ENCODE assay signal across 10 cellular contexts in the genomic region with DNA sequence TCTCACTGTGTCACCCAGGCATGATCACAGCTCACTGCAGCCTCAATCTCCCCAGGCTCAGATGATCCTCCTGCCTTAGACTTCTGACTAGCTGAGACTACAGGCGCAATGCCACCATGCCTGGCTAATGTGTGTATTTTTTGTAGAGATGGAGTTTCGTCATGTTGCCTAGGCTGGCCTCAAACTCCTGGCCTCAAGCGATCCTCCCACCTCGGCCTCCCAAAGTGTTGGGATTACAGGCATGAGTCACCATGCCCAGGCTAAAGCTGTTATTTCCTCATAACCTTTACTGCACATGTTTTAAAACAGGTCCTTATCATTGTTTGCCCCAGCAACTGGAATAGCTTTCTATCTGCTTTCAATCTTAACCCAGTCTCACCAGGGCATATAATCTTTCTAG. TPM values are rescaled to one million over a fixed set of nuclear protein-coding genes. Genes with fewer than 3 reads are reported as not detected.
A peak's percentile ranks its signal among the peaks of the same experiment; 100 is the strongest.
DNase-seq lines count a peak whose midpoint lies in the region; ATAC-seq and TF ChIP-seq lines count a peak whose summit lies in the region.
"Had no signal": no experiment of that assay in that cellular context is flagged by ENCODE, and none has a peak within 500 bp of the region (broad histone marks: within the 10 kb centered on the region; RNA-seq: fewer than 3 reads in every experiment).

No MANE protein-coding gene starts in this region.

- POLR2A ChIA-PET in CD8-positive, alpha-beta T cell (lab: Charles Lee), result no interaction called here
- POLR2A ChIA-PET in naive thymus-derived CD8-positive, alpha-beta T cell (lab: Charles Lee), result no interaction called here

- TF ChIP-seq CTCF in CD8-positive, alpha-beta T cell (IDR thresholded peaks at IDR 0.05), result no peak
- TF ChIP-seq CTCF in NB4 (IDR thresholded peaks at IDR 0.05; ENCODE audit: low read depth, low read length), result no peak
- no peak for TF ChIP-seq CTCF in ascending aorta (IDR thresholded peaks at IDR 0.05)
- TF ChIP-seq CTCF in endodermal cell (conservative IDR thresholded peaks at IDR 0.05), result no peak

- CTCF ChIA-PET in CD8-positive, alpha-beta T cell (lab: Charles Lee), result interaction anchor here (0.6 to 1.3 kb wide), 3 partner anchors 9 to 51 kb away, joined by 3 to 5 read pairs (median 3); no protein-coding TSS in a partner anchor

- ATAC-seq in CD8-positive, alpha-beta T cell, result no peak
- ATAC-seq in naive thymus-derived CD8-positive, alpha-beta T cell, result no peak
- ATAC-seq in GM18907 (IDR thresholded peaks at IDR 0.05; ENCODE audit: unreplicated experiment) (no peak), GM18502 (IDR thresholded peaks at IDR 0.05; ENCODE audit: poor library complexity, unreplicated experiment) (no peak)

- H3K36me3 ChIP-seq in CD8-positive, alpha-beta T cell (ENCODE audit: insufficient read depth, low read length), result no peaks in the 10 kb centered on the region
- H3K36me3 ChIP-seq in ascending aorta (peaks cover 3% of the 10 kb centered on the region in 2 donors), endodermal cell (ENCODE audit: control insufficient read depth, insufficient read depth, low read length) (peaks cover 28% of the 10 kb centered on the region)

- H3K27ac ChIP-seq in CD8-positive, alpha-beta T cell (ENCODE audit: low read depth, low read length), result no peak overlapping the region
- H3K27ac ChIP-seq in ascending aorta, result peak overlapping the region; percentile 8 to 42
- H3K27ac ChIP-seq in endodermal cell (ENCODE audit: low read depth, low read length), result no peak overlapping the region

- no peaks in the 10 kb centered on the region for H3K27me3 ChIP-seq in CD8-positive, alpha-beta T cell (ENCODE audit: insufficient read depth, low read length)
- H3K27me3 ChIP-seq in ascending aorta (no peaks in the 10 kb centered on the region), endodermal cell (ENCODE audit: control insufficient read depth, insufficient read depth, low read length, poor library complexity, severe bottlenecking) (no peaks in the 10 kb centered on the region)

- no peaks in the 10 kb centered on the region for H3K9me3 ChIP-seq in CD8-positive, alpha-beta T cell (ENCODE audit: low read length)
- H3K9me3 ChIP-seq in ascending aorta, result no peaks in the 10 kb centered on the region
- H3K9me3 ChIP-seq in endodermal cell (ENCODE audit: control insufficient read depth, low read length), result no peaks in the 10 kb centered on the region

- no peak for TF ChIP-seq POLR2A in NB4 (IDR thresholded peaks at IDR 0.05; ENCODE audit: extremely low read depth, insufficient read length)

- no peaks in the 10 kb centered on the region for H3K27me3 Mint-ChIP-seq in CD8-positive, alpha-beta T cell (ENCODE audit: low read depth)
- no peaks in the 10 kb centered on the region for H3K27me3 Mint-ChIP-seq in naive thymus-derived CD8-positive, alpha-beta T cell
- H3K27me3 Mint-ChIP-seq in endodermal cell (ENCODE audit: insufficient read depth), result no peaks in the 10 kb centered on the region

- H3K4me3 ChIP-seq in CD8-positive, alpha-beta T cell (ENCODE audit: low read depth, low read length), result no peak overlapping the region
- H3K4me3 ChIP-seq in NB4 (ENCODE audit: low read depth, low read length), result no peak overlapping the region
- H3K4me3 ChIP-seq in ascending aorta, result no peak overlapping the region
- no peak overlapping the region for H3K4me3 ChIP-seq in endodermal cell (ENCODE audit: low read length)
- H3K4me3 ChIP-seq: skin epidermis had no signal

- H3K36me3 Mint-ChIP-seq in CD8-positive, alpha-beta T cell, result peaks cover 41% of the 10 kb centered on the region
- H3K36me3 Mint-ChIP-seq in naive thymus-derived CD8-positive, alpha-beta T cell, result peaks cover 4 to 43% (median 6%) of the 10 kb centered on the region in 3 donors
- peaks cover 13% of the 10 kb centered on the region for H3K36me3 Mint-ChIP-seq in endodermal cell (ENCODE audit: low read depth)

- intact Hi-C loops in CD8-positive, alpha-beta T cell (cut with DNase I, micrococcal nuclease), result loop anchor here in 1 of 2 experiments (10.0 kb wide), 2 partner anchors 472 to 818 kb away; a partner anchor contains a TSS
- intact Hi-C loops in ascending aorta (cut with DNase I), result no loop called here

- no peaks in the 10 kb centered on the region for H3K9me3 Mint-ChIP-seq in CD8-positive, alpha-beta T cell
- H3K9me3 Mint-ChIP-seq in naive thymus-derived CD8-positive, alpha-beta T cell, result no peaks in the 10 kb centered on the region
- peaks cover 4% of the 10 kb centered on the region for H3K9me3 Mint-ChIP-seq in endodermal cell

- peaks cover 31% of the 10 kb centered on the region for H3K4me1 ChIP-seq in CD8-positive, alpha-beta T cell (ENCODE audit: insufficient read depth, low read length)
- H3K4me1 ChIP-seq in ascending aorta (peaks cover 10 to 22% of the 10 kb centered on the region in 2 donors), endodermal cell (ENCODE audit: control insufficient read depth, insufficient read depth, low read length) (peaks cover 7% of the 10 kb centered on the region)

- H3K27ac Mint-ChIP-seq in CD8-positive, alpha-beta T cell, result peak overlapping the region; percentile 73
- peak overlapping the region in 8 of 10 donors; percentile 14 to 95 (median 57) for H3K27ac Mint-ChIP-seq in naive thymus-derived CD8-positive, alpha-beta T cell
- no peak overlapping the region for H3K27ac Mint-ChIP-seq in endodermal cell

- H3K9ac ChIP-seq in endodermal cell (ENCODE audit: extremely low read depth, low read length, poor library complexity, severe bottlenecking), result no peak overlapping the region

- peaks cover 55% of the 10 kb centered on the region for H3K4me1 Mint-ChIP-seq in CD8-positive, alpha-beta T cell (ENCODE audit: low read depth)
- H3K4me1 Mint-ChIP-seq in naive thymus-derived CD8-positive, alpha-beta T cell, result peaks cover 28 to 62% (median 49%) of the 10 kb centered on the region in 4 donors
- peaks cover 10% of the 10 kb centered on the region for H3K4me1 Mint-ChIP-seq in endodermal cell

- H3K4me3 Mint-ChIP-seq in CD8-positive, alpha-beta T cell, result peak overlapping the region; percentile 100
- peak overlapping the region; percentile 14 to 99 (median 96) for H3K4me3 Mint-ChIP-seq in naive thymus-derived CD8-positive, alpha-beta T cell
- H3K4me3 Mint-ChIP-seq in endodermal cell, result no peak overlapping the region

- DNase-seq in CD8-positive, alpha-beta T cell, result no peak
- DNase-seq in NB4 (ENCODE audit: low read depth) (peak; percentile 26), ascending aorta (ENCODE audit: low spot score in 2 of 2) (no peak), kidney tubule cell (ENCODE audit: low spot score) (no peak), endodermal cell (no peak)
- no peak for DNase-seq in naive thymus-derived CD8-positive, alpha-beta T cell
- DNase-seq: NCI-H510A had no signal

- 96% methylated on average over 4 of the region's 4 CpGs for WGBS in endodermal cell (ENCODE audit: insufficient coverage in 1 of 2, insufficient read length in 1 of 2), 2 experiments

RNA-seq across cellular contexts. Expression of a gene that starts 2.9 kb away (rescaled TPM):
- total RNA-seq in CD8-positive, alpha-beta T cell, result 100 to 1,000 TPM; 113 to 118 TPM
- total RNA-seq in ascending aorta, result 134 TPM
- total RNA-seq in naive thymus-derived CD8-positive, alpha-beta T cell, result 100 to 1,000 TPM; 205 to 211 TPM
- 100 to 1,000 TPM; 117 to 154 (median 127) TPM for polyA plus RNA-seq in naive thymus-derived CD8-positive, alpha-beta T cell
- 100 to 1,000 TPM; 100 to 101 TPM for total RNA-seq in endodermal cell
- 159 TPM for polyA plus RNA-seq in endodermal cell (2013, experiment 1 of 2)
- 128 TPM for polyA plus RNA-seq in endodermal cell (2013, experiment 2 of 2)

RNA-seq across cellular contexts. Expression of a gene that starts 32.7 kb away (rescaled TPM):
- total RNA-seq in CD8-positive, alpha-beta T cell, result 1 to 10 TPM; 3.8 TPM
- total RNA-seq in ascending aorta, result 3.6 TPM
- total RNA-seq in naive thymus-derived CD8-positive, alpha-beta T cell, result 1 to 10 TPM; 5.4 to 6.8 TPM
- polyA plus RNA-seq in naive thymus-derived CD8-positive, alpha-beta T cell, result under 1 TPM; 0.20 to 0.94 (median 0.30) TPM
- 10 to 100 TPM; 16.1 to 20.2 TPM for total RNA-seq in endodermal cell
- polyA plus RNA-seq in endodermal cell (2013, experiment 1 of 2), result 72.5 TPM
- polyA plus RNA-seq in endodermal cell (2013, experiment 2 of 2), result 63.1 TPM

Comparison
In these comparisons a context has a peak if more than half of its experiments do, and no peak if none do; other contexts are left out.
1. H3K27ac ChIP-seq: peak in ascending aorta (2 of 2); none in CD8-positive, alpha-beta T cell (single experiment) and endodermal cell (single experiment).